Comparison of ENCODE assay signal across 8 cellular contexts in the genomic region with DNA sequence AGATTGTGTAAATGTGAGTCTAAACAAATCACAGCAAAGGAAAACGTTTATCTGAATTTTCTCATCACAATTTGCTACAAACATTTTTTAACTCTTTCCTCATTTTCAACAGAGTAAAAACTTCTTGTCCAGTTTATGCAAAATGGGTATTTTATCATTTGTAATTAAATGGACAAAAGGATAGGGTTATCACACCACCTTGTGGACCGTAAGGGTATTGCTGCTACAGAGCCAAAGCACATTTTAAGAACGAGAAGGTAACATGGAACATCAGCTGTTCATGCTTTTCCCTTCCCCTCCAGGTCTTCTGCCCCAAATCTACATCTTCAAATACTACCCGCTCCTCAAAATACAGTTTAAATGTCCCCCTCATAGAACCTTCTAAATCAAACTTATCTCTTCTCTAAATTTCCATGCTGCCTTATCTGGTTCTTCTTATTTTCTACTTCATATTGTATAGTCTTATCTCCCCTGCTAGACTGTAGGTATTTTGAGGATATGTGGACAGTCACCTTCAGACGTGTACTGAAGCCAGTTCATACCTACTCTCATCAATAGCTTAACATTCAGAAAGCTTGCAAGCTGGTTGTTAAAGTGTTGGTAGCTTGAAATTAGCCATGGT. TPM values are rescaled to one million over a fixed set of nuclear protein-coding genes. Genes with fewer than 3 reads are reported as not detected.
DNase-seq lines count a peak whose midpoint lies in the region; ATAC-seq and TF ChIP-seq lines count a peak whose summit lies in the region.

No MANE protein-coding gene starts in this region.

- no peak overlapping the region for H3K27ac Mint-ChIP-seq in WTC11

- H3K27me3 Mint-ChIP-seq in WTC11 (ENCODE audit: low read depth), result 0 out of 2 replicates have a peak, but pooled peaks cover 2% of the 10 kb centered on the region

- no peaks in the 10 kb centered on the region for H3K9me3 ChIP-seq in ovary

- H3K27me3 ChIP-seq in ovary, result no peaks in the 10 kb centered on the region

- no peaks in the 10 kb centered on the region for H3K36me3 Mint-ChIP-seq in WTC11

- WGBS in ovary, 3 donors, result 1 to 6% (median 5%) methylated on average over 5 of the region's 5 CpGs

- no peak for TF ChIP-seq EP300 in ovary (IDR thresholded peaks at IDR 0.05)

- peak; percentile 38 for DNase-seq in stimulated activated CD4-positive, alpha-beta T cell treated with anti-CD3 and anti-CD28 coated beads, Interleukin-15, amount 100 ng/mL, for 24 hours
- no peak for DNase-seq in stimulated activated CD4-positive, alpha-beta T cell treated with anti-CD3 and anti-CD28 coated beads, Interleukin-12 subunit alpha, Interleukin-12 subunit beta, amount 100 ng/mL, for 4 hours
- DNase-seq in LHCN-M2 (ENCODE audit: low read depth), result peak; percentile 38
- no peak for DNase-seq in WTC11 (ENCODE audit: low spot score)
- peak; percentile 66 for DNase-seq in fibroblast of peridontal ligament (ENCODE audit: extremely low read depth)
- peak in 1 of 5 donors; percentile 49 for DNase-seq in ovary
- DNase-seq in HK-2 (ENCODE audit: unreplicated experiment), result no peak

- ATAC-seq in GM21723 (IDR thresholded peaks at IDR 0.05; ENCODE audit: unreplicated experiment), result peak; percentile 92
- peak; percentile 61; the same call in 1 of the 2 replicates for ATAC-seq in WTC11

- TF ChIP-seq CTCF in WTC11 (IDR thresholded peaks at IDR 0.05) (peak; percentile 81), ovary (IDR thresholded peaks at IDR 0.05) (peak; percentile 54 to 88 (median 65))

- TF ChIP-seq POLR2A in ovary (IDR thresholded peaks at IDR 0.05), result no peak

- peaks cover 3% of the 10 kb centered on the region; the same call in 1 of the 2 replicates for H3K4me1 Mint-ChIP-seq in WTC11

- POLR2A ChIA-PET in WTC11 (lab: Charles Lee), result no interaction called here

- no peak overlapping the region for H3K4me3 Mint-ChIP-seq in WTC11

- CTCF ChIA-PET in WTC11 (lab: Charles Lee), result interaction anchor here (0.6 to 2.3 kb wide), 10 partner anchors 11 to 1097 kb away, joined by 3 to 13 read pairs (median 4); no protein-coding TSS in a partner anchor

- intact Hi-C loops in ovary (cut with DNase I), result loop anchor here in 1 of 4 donors (10.0 kb wide), 1 partner anchor 1096 kb away; no protein-coding TSS in a partner anchor

- H3K27ac ChIP-seq in ovary, result no peak overlapping the region

- no peak overlapping the region for H3K4me3 ChIP-seq in ovary

- H3K9me3 Mint-ChIP-seq in WTC11, result no peaks in the 10 kb centered on the region

- no peaks in the 10 kb centered on the region for H3K36me3 ChIP-seq in ovary

- peaks cover 3% of the 10 kb centered on the region for H3K4me1 ChIP-seq in ovary (ENCODE audit: insufficient read depth)

TF ChIP-seq in WTC11, 78 proteins besides CTCF, POLR2A, EP300 and RAD21 (continues in another document):
- no peak for TF ChIP-seq ATF2 (CRISPR knock-in tag; IDR thresholded peaks at IDR 0.05; ENCODE audit: borderline replicate concordance, low read depth)
- TF ChIP-seq NR2C2 (CRISPR knock-in tag; IDR thresholded peaks at IDR 0.05), result no peak
- TF ChIP-seq ESRRA (CRISPR knock-in tag; IDR thresholded peaks at IDR 0.05; ENCODE audit: borderline replicate concordance), result no peak
- no peak for TF ChIP-seq ERG (CRISPR knock-in tag; IDR thresholded peaks at IDR 0.05)
- no peak for TF ChIP-seq ATF1 (CRISPR knock-in tag; IDR thresholded peaks at IDR 0.05)
- TF ChIP-seq ARID4B (CRISPR knock-in tag; IDR thresholded peaks at IDR 0.05; ENCODE audit: borderline replicate concordance), result no peak
- no peak for TF ChIP-seq ETV6 (CRISPR knock-in tag; IDR thresholded peaks at IDR 0.05)
- TF ChIP-seq, protein P1, sequence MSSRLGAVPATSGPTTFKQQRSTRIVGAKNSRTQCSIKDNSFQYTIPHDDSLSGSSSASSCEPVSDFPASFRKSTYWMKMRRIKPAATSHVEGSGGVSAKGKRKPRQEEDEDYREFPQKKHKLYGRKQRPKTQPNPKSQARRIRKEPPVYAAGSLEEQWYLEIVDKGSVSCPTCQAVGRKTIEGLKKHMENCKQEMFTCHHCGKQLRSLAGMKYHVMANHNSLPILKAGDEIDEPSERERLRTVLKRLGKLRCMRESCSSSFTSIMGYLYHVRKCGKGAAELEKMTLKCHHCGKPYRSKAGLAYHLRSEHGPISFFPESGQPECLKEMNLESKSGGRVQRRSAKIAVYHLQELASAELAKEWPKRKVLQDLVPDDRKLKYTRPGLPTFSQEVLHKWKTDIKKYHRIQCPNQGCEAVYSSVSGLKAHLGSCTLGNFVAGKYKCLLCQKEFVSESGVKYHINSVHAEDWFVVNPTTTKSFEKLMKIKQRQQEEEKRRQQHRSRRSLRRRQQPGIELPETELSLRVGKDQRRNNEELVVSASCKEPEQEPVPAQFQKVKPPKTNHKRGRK (CRISPR knock-in tag; IDR thresholded peaks at IDR 0.05; ENCODE audit: borderline replicate concordance), result no peak
- TF ChIP-seq CBFB (CRISPR knock-in tag; IDR thresholded peaks at IDR 0.05; ENCODE audit: low read depth), result no peak

RNA-seq across cellular contexts. Expression of gene SETMAR, which starts 12.8 kb away (rescaled TPM):
- 22.0 and 25.2 TPM in 2 replicates for total RNA-seq in LHCN-M2 (2014; rRNA removed)
- polyA plus RNA-seq in LHCN-M2 (2012), result 11.1 TPM
- 11.6 to 15.0 TPM (median 14.7 TPM) in 3 replicates for total RNA-seq in WTC11 (2021)
- total RNA-seq in ovary, result 10 to 100 TPM; 17.9 to 38.5 (median 28.6) TPM
- polyA plus RNA-seq in ovary, result 10 to 100 TPM; 33.4 to 40.6 TPM

Comparison
In these comparisons a context has a peak if more than half of its experiments do, and no peak if none do; other contexts are left out.
1. DNase-seq: peak in stimulated activated CD4-positive, alpha-beta T cell treated with anti-CD3 and anti-CD28 coated beads, Interleukin-15, amount 100 ng/mL, for 24 hours (single experiment), LHCN-M2 (single experiment) and fibroblast of peridontal ligament (single experiment); none in stimulated activated CD4-positive, alpha-beta T cell treated with anti-CD3 and anti-CD28 coated beads, Interleukin-12 subunit alpha, Interleukin-12 subunit beta, amount 100 ng/mL, for 4 hours (single experiment), WTC11 (single experiment) and HK-2 (single experiment).